30 cellular contexts compared by ENCODE assay signal in genomic region chr14:67633451-67634154, GRCh38.
"Had no signal": no experiment of that assay in that cellular context is flagged by ENCODE, and none has a peak within 500 bp of the region (broad histone marks: within the 10 kb centered on the region; RNA-seq: fewer than 3 reads in every experiment).

No MANE protein-coding gene starts in this region.

- ATAC-seq: heart right ventricle; left cardiac atrium; left lung; lower lobe of right lung; naive thymus-derived CD4-positive, alpha-beta T cell; natural killer cell treated with Interleukin-12 subunit alpha and Interleukin-12 subunit beta and Interleukin-15 and Interleukin-18, amount 100 ng/mL, for 72 hours; right lobe of liver; stimulated activated naive B cell treated with anti-CD40 and anti-IgM and Interleukin-4, amounts not matched to agents 10 μg/mL and 1 μg/mL and 100 μg/mL, for 72 hours; stimulated activated naive CD8-positive, alpha-beta T cell treated with anti-CD3 and anti-CD28 coated beads, Interleukin-15, Interleukin-2, amounts not matched to agents 100 U/mL and 50 U/mL, for 24 hours; upper lobe of right lung had no signal

- H3K4me3 Mint-ChIP-seq: mesothelial cell of epicardium; naive thymus-derived CD4-positive, alpha-beta T cell; natural killer cell treated with Interleukin-12 subunit alpha and Interleukin-12 subunit beta and Interleukin-15 and Interleukin-18, amount 100 ng/mL, for 72 hours; neural progenitor cell; stimulated activated naive B cell treated with anti-CD40 and anti-IgM and Interleukin-4, amounts not matched to agents 10 μg/mL and 1 μg/mL and 100 μg/mL, for 72 hours had no signal

- H3K9me3 Mint-ChIP-seq: mesothelial cell of epicardium; naive thymus-derived CD4-positive, alpha-beta T cell; natural killer cell treated with Interleukin-12 subunit alpha and Interleukin-12 subunit beta and Interleukin-15 and Interleukin-18, amount 100 ng/mL, for 72 hours; neural progenitor cell; stimulated activated naive B cell treated with anti-CD40 and anti-IgM and Interleukin-4, amounts not matched to agents 10 μg/mL and 1 μg/mL and 100 μg/mL, for 72 hours had no signal

- H3K27me3 Mint-ChIP-seq: naive thymus-derived CD4-positive, alpha-beta T cell; natural killer cell treated with Interleukin-12 subunit alpha and Interleukin-12 subunit beta and Interleukin-15 and Interleukin-18, amount 100 ng/mL, for 72 hours; progenitor cell of endocrine pancreas; stimulated activated naive B cell treated with anti-CD40 and anti-IgM and Interleukin-4, amounts not matched to agents 10 μg/mL and 1 μg/mL and 100 μg/mL, for 72 hours had no signal

- H3K36me3 Mint-ChIP-seq: mesothelial cell of epicardium; natural killer cell treated with Interleukin-12 subunit alpha and Interleukin-12 subunit beta and Interleukin-15 and Interleukin-18, amount 100 ng/mL, for 72 hours had no signal

- H3K27me3 ChIP-seq: heart right ventricle, hepatocyte, left lung, neural progenitor cell, right atrium auricular region, right lobe of liver, stomach, testis, thyroid gland, upper lobe of right lung, uterus had no signal

- H3K4me1 ChIP-seq: left lung, lower lobe of right lung, neural progenitor cell, right atrium auricular region, right lobe of liver, stomach, testis, upper lobe of right lung, uterus had no signal

- H3K4me1 Mint-ChIP-seq: mesothelial cell of epicardium; neural progenitor cell; stimulated activated naive B cell treated with anti-CD40 and anti-IgM and Interleukin-4, amounts not matched to agents 10 μg/mL and 1 μg/mL and 100 μg/mL, for 72 hours had no signal

- H3K9me3 ChIP-seq: heart right ventricle, left lung, lower lobe of right lung, neutrophil, right atrium auricular region, right lobe of liver, stomach, testis, thyroid gland, upper lobe of right lung, uterus had no signal

- DNase-seq: heart right ventricle; islet precursor cell; kidney glomerular epithelial cell; left cardiac atrium; left lung; lower lobe of right lung; mammary epithelial cell; mesenchymal stem cell; naive thymus-derived CD4-positive, alpha-beta T cell; occipital lobe; right lobe of liver; stimulated activated CD4-positive, alpha-beta T cell treated with anti-CD3 and anti-CD28 coated beads, Interleukin-12 subunit alpha, Interleukin-12 subunit beta, amount 100 ng/mL, for 4 hours; stimulated activated CD4-positive, alpha-beta T cell treated with anti-CD3 and anti-CD28 coated beads, Interleukin-15, amount 100 ng/mL, for 24 hours; stimulated activated CD4-positive, alpha-beta T cell treated with anti-CD3 and anti-CD28 coated beads, Interleukin-2, amount 100 ng/mL, for 24 hours; stimulated activated CD4-positive, alpha-beta T cell treated with anti-CD3 and anti-CD28 coated beads, Interleukin-4, amount 100 ng/mL, for 1 hour; stimulated activated naive B cell treated with anti-CD40 and anti-IgM and Interleukin-4, amounts not matched to agents 10 μg/mL and 1 μg/mL and 100 μg/mL, for 72 hours; stimulated activated naive CD8-positive, alpha-beta T cell treated with anti-CD3 and anti-CD28 coated beads, Interleukin-15, Interleukin-2, amounts not matched to agents 100 U/mL and 50 U/mL, for 24 hours; stomach; testis; thyroid gland; trophoblast cell; upper lobe of right lung; uterus had no signal

- H3K4me3 ChIP-seq: heart right ventricle, hepatocyte, left lung, lower lobe of right lung, neural progenitor cell, right atrium auricular region, right lobe of liver, stomach, testis, thyroid gland, upper lobe of right lung, uterus had no signal

- H3K27ac Mint-ChIP-seq: mesothelial cell of epicardium; naive thymus-derived CD4-positive, alpha-beta T cell; natural killer cell treated with Interleukin-12 subunit alpha and Interleukin-12 subunit beta and Interleukin-15 and Interleukin-18, amount 100 ng/mL, for 72 hours; neural progenitor cell; progenitor cell of endocrine pancreas; stimulated activated naive B cell treated with anti-CD40 and anti-IgM and Interleukin-4, amounts not matched to agents 10 μg/mL and 1 μg/mL and 100 μg/mL, for 72 hours had no signal

- H3K36me3 ChIP-seq: heart right ventricle, left lung, lower lobe of right lung, neural progenitor cell, neutrophil, right atrium auricular region, right lobe of liver, stomach, thyroid gland, upper lobe of right lung, uterus had no signal
